In genomic region chr2:57333221-57333620, GRCh38 we compare ENCODE assay signal across 21 cellular contexts.
"Had no signal": no experiment of that assay in that cellular context is flagged by ENCODE, and none has a peak within 500 bp of the region (broad histone marks: within the 10 kb centered on the region; RNA-seq: fewer than 3 reads in every experiment).

No MANE protein-coding gene starts in this region.

- ATAC-seq: activated CD8-positive, alpha-beta memory T cell treated with anti-CD3 and anti-CD28 coated beads, Interleukin-2, amount 10 ng/mL, durations not matched to agents 7 days and 5 days; activated CD8-positive, alpha-beta T cell treated with anti-CD3 and anti-CD28 coated beads for 36 hours; left lung; natural killer cell had no signal

- H3K27ac ChIP-seq: left lung, spleen, testis, vagina, WERI-Rb-1 had no signal

- DNase-seq: activated CD4-positive, alpha-beta T cell treated with anti-CD3 and anti-CD28 coated beads, Interleukin-2, amount 10 ng/mL, durations not matched to agents 7 days and 5 days; activated CD4-positive, CD25-positive, alpha-beta regulatory T cell treated with anti-CD3 and anti-CD28 coated beads, Interleukin-2, amount 50 U/mL, for 72 hours; activated CD8-positive, alpha-beta memory T cell treated with anti-CD3 and anti-CD28 coated beads, Interleukin-2, amount 10 ng/mL, durations not matched to agents 7 days and 5 days; activated CD8-positive, alpha-beta T cell treated with anti-CD3 and anti-CD28 coated beads for 36 hours; activated gamma-delta T cell; aorta; caudate nucleus; effector CD4-positive, alpha-beta T cell; erythroblast; foreskin fibroblast; kidney; left lung; midbrain; natural killer cell; spleen; stimulated activated CD4-positive, alpha-beta T cell treated with anti-CD3 and anti-CD28 coated beads, Interleukin-4, amount 100 ng/mL, for 1 hour; stimulated activated naive CD4-positive, alpha-beta T cell; testis; trophoblast cell; WERI-Rb-1 had no signal
